In the genomic region with DNA sequence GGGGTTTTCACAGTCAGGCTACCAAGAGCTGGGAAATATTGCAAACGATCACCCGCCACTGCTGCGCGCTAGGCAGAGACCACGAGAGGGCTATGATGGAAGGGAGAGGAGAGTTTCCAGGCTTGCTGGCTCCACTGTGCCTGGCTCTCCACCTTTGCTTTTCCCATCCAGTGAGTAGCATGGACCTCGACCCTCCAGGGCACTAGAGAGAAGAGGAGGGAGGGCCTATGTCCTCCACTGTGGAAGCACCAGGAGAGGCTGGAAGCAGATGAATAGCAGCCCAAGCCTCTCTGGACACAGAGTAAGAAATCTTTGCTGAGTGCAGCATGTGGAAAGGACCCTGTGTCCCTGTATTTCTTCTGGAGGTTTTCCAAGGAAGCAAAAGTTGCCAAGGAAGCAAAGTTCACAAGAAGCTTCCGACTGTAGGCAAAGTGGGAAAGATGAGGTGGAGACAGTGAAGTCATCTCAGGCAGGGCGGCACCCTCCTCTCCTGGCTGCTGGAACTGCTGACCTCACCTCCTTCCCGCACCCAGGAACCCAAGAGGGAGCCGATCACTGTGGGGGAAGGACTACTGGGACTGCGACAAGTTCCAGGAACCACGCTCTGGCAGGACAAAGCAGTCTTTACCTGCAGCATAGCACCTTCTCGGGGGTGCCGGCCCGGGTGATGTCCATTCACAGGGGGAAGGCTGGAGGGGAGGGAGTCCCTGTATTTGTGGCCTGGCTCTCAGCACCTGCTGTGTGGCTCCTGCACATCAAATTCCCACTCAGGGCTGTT, we compare ENCODE assay signal across 1 cellular context.
TF ChIP-seq lines count a peak whose summit lies in the region.

No MANE protein-coding gene starts in this region.

TF ChIP-seq in HEK293, 187 proteins besides CTCF, POLR2A, EP300 and RAD21 (continued from another document and continues in another):
- TF ChIP-seq, protein P1, sequence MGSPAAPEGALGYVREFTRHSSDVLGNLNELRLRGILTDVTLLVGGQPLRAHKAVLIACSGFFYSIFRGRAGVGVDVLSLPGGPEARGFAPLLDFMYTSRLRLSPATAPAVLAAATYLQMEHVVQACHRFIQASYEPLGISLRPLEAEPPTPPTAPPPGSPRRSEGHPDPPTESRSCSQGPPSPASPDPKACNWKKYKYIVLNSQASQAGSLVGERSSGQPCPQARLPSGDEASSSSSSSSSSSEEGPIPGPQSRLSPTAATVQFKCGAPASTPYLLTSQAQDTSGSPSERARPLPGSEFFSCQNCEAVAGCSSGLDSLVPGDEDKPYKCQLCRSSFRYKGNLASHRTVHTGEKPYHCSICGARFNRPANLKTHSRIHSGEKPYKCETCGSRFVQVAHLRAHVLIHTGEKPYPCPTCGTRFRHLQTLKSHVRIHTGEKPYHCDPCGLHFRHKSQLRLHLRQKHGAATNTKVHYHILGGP (tag by site-specific recombination; IDR thresholded peaks at IDR 0.05): no peak
- TF ChIP-seq, protein P2, sequence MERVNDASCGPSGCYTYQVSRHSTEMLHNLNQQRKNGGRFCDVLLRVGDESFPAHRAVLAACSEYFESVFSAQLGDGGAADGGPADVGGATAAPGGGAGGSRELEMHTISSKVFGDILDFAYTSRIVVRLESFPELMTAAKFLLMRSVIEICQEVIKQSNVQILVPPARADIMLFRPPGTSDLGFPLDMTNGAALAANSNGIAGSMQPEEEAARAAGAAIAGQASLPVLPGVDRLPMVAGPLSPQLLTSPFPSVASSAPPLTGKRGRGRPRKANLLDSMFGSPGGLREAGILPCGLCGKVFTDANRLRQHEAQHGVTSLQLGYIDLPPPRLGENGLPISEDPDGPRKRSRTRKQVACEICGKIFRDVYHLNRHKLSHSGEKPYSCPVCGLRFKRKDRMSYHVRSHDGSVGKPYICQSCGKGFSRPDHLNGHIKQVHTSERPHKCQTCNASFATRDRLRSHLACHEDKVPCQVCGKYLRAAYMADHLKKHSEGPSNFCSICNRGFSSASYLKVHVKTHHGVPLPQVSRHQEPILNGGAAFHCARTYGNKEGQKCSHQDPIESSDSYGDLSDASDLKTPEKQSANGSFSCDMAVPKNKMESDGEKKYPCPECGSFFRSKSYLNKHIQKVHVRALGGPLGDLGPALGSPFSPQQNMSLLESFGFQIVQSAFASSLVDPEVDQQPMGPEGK (tag by site-specific recombination; IDR thresholded peaks at IDR 0.05): peak; percentile 62; the same call in 1 of the 2 replicates
- TF ChIP-seq, protein P3, sequence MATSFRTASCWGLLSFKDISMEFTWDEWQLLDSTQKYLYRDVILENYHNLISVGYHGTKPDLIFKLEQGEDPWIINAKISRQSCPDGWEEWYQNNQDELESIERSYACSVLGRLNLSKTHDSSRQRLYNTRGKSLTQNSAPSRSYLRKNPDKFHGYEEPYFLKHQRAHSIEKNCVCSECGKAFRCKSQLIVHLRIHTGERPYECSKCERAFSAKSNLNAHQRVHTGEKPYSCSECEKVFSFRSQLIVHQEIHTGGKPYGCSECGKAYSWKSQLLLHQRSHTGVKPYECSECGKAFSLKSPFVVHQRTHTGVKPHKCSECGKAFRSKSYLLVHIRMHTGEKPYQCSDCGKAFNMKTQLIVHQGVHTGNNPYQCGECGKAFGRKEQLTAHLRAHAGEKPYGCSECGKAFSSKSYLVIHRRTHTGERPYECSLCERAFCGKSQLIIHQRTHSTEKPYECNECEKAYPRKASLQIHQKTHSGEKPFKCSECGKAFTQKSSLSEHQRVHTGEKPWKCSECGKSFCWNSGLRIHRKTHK (tag by site-specific recombination; IDR thresholded peaks at IDR 0.05): no peak
- 0 out of 2 replicates have a peak, but pooled peaks have one; percentile 50 for TF ChIP-seq ZFP37 (tag by site-specific recombination; IDR thresholded peaks at IDR 0.05)
- no peak for TF ChIP-seq ZNF768 (tag by site-specific recombination; IDR thresholded peaks at IDR 0.05)
- TF ChIP-seq ZNF600 (tag by site-specific recombination; IDR thresholded peaks at IDR 0.05): peak; percentile 95
- peak; percentile 62; the same call in 1 of the 2 replicates for TF ChIP-seq ZNF660 (tag by site-specific recombination; IDR thresholded peaks at IDR 0.05)
- TF ChIP-seq, protein P4, sequence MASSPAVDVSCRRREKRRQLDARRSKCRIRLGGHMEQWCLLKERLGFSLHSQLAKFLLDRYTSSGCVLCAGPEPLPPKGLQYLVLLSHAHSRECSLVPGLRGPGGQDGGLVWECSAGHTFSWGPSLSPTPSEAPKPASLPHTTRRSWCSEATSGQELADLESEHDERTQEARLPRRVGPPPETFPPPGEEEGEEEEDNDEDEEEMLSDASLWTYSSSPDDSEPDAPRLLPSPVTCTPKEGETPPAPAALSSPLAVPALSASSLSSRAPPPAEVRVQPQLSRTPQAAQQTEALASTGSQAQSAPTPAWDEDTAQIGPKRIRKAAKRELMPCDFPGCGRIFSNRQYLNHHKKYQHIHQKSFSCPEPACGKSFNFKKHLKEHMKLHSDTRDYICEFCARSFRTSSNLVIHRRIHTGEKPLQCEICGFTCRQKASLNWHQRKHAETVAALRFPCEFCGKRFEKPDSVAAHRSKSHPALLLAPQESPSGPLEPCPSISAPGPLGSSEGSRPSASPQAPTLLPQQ (tag by site-specific recombination; IDR thresholded peaks at IDR 0.05): 0 out of 2 replicates have a peak, but pooled peaks have one; percentile 29
- TF ChIP-seq ZNF560 (tag by site-specific recombination; IDR thresholded peaks at IDR 0.05; ENCODE audit: borderline replicate concordance): no peak
- TF ChIP-seq ZNF423 (tag by site-specific recombination; IDR thresholded peaks at IDR 0.05): peak; percentile 63; the same call in 1 of the 2 replicates
- TF ChIP-seq, protein P5, sequence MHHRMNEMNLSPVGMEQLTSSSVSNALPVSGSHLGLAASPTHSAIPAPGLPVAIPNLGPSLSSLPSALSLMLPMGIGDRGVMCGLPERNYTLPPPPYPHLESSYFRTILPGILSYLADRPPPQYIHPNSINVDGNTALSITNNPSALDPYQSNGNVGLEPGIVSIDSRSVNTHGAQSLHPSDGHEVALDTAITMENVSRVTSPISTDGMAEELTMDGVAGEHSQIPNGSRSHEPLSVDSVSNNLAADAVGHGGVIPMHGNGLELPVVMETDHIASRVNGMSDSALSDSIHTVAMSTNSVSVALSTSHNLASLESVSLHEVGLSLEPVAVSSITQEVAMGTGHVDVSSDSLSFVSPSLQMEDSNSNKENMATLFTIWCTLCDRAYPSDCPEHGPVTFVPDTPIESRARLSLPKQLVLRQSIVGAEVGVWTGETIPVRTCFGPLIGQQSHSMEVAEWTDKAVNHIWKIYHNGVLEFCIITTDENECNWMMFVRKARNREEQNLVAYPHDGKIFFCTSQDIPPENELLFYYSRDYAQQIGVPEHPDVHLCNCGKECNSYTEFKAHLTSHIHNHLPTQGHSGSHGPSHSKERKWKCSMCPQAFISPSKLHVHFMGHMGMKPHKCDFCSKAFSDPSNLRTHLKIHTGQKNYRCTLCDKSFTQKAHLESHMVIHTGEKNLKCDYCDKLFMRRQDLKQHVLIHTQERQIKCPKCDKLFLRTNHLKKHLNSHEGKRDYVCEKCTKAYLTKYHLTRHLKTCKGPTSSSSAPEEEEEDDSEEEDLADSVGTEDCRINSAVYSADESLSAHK (tag by site-specific recombination; IDR thresholded peaks at IDR 0.05): no peak
- no peak for TF ChIP-seq REPIN1 (tag by site-specific recombination; IDR thresholded peaks at IDR 0.05; ENCODE audit: low read depth)
- TF ChIP-seq ZNF549 (tag by site-specific recombination; IDR thresholded peaks at IDR 0.05): no peak
- peak; percentile 28; the same call in 1 of the 2 replicates for TF ChIP-seq GLIS2 (tag by site-specific recombination; IDR thresholded peaks at IDR 0.05)
- TF ChIP-seq, protein P6, sequence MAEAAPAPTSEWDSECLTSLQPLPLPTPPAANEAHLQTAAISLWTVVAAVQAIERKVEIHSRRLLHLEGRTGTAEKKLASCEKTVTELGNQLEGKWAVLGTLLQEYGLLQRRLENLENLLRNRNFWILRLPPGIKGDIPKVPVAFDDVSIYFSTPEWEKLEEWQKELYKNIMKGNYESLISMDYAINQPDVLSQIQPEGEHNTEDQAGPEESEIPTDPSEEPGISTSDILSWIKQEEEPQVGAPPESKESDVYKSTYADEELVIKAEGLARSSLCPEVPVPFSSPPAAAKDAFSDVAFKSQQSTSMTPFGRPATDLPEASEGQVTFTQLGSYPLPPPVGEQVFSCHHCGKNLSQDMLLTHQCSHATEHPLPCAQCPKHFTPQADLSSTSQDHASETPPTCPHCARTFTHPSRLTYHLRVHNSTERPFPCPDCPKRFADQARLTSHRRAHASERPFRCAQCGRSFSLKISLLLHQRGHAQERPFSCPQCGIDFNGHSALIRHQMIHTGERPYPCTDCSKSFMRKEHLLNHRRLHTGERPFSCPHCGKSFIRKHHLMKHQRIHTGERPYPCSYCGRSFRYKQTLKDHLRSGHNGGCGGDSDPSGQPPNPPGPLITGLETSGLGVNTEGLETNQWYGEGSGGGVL (tag by site-specific recombination; IDR thresholded peaks at IDR 0.05): peak; percentile 70
- no peak for TF ChIP-seq TCF7L2 (IDR thresholded peaks at IDR 0.05; ENCODE audit: borderline replicate concordance, low read depth, low read length)
- TF ChIP-seq ZNF2 (tag by site-specific recombination; IDR thresholded peaks at IDR 0.05): no peak
- peak; percentile 61; the same call in 1 of the 2 replicates for TF ChIP-seq ZNF629 (tag by site-specific recombination; IDR thresholded peaks at IDR 0.05)
- TF ChIP-seq KLF8 (tag by site-specific recombination; IDR thresholded peaks at IDR 0.05): no peak
- TF ChIP-seq, protein P7, sequence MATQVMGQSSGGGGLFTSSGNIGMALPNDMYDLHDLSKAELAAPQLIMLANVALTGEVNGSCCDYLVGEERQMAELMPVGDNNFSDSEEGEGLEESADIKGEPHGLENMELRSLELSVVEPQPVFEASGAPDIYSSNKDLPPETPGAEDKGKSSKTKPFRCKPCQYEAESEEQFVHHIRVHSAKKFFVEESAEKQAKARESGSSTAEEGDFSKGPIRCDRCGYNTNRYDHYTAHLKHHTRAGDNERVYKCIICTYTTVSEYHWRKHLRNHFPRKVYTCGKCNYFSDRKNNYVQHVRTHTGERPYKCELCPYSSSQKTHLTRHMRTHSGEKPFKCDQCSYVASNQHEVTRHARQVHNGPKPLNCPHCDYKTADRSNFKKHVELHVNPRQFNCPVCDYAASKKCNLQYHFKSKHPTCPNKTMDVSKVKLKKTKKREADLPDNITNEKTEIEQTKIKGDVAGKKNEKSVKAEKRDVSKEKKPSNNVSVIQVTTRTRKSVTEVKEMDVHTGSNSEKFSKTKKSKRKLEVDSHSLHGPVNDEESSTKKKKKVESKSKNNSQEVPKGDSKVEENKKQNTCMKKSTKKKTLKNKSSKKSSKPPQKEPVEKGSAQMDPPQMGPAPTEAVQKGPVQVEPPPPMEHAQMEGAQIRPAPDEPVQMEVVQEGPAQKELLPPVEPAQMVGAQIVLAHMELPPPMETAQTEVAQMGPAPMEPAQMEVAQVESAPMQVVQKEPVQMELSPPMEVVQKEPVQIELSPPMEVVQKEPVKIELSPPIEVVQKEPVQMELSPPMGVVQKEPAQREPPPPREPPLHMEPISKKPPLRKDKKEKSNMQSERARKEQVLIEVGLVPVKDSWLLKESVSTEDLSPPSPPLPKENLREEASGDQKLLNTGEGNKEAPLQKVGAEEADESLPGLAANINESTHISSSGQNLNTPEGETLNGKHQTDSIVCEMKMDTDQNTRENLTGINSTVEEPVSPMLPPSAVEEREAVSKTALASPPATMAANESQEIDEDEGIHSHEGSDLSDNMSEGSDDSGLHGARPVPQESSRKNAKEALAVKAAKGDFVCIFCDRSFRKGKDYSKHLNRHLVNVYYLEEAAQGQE (tag by site-specific recombination; IDR thresholded peaks at IDR 0.05): no peak
- TF ChIP-seq, protein P8, sequence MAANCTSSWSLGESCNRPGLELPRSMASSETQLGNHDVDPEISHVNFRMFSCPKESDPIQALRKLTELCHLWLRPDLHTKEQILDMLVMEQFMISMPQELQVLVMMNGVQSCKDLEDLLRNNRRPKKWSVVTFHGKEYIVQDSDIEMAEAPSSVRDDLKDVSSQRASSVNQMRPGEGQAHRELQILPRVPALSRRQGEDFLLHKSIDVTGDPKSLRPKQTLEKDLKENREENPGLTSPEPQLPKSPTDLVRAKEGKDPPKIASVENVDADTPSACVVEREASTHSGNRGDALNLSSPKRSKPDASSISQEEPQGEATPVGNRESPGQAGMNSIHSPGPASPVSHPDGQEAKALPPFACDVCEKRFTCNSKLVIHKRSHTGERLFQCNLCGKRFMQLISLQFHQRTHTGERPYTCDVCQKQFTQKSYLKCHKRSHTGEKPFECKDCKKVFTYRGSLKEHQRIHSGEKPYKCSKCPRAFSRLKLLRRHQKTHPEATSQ (tag by site-specific recombination; IDR thresholded peaks at IDR 0.05): no peak
- TF ChIP-seq ZBTB8A (tag by site-specific recombination; IDR thresholded peaks at IDR 0.05): no peak
- TF ChIP-seq ZNF677 (tag by site-specific recombination; IDR thresholded peaks at IDR 0.05): no peak
- TF ChIP-seq, protein P9, sequence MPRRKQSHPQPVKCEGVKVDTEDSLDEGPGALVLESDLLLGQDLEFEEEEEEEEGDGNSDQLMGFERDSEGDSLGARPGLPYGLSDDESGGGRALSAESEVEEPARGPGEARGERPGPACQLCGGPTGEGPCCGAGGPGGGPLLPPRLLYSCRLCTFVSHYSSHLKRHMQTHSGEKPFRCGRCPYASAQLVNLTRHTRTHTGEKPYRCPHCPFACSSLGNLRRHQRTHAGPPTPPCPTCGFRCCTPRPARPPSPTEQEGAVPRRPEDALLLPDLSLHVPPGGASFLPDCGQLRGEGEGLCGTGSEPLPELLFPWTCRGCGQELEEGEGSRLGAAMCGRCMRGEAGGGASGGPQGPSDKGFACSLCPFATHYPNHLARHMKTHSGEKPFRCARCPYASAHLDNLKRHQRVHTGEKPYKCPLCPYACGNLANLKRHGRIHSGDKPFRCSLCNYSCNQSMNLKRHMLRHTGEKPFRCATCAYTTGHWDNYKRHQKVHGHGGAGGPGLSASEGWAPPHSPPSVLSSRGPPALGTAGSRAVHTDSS (tag by site-specific recombination; IDR thresholded peaks at IDR 0.05): no peak
- no peak for TF ChIP-seq FEZF1 (tag by site-specific recombination; IDR thresholded peaks at IDR 0.05)
- TF ChIP-seq, protein P10, sequence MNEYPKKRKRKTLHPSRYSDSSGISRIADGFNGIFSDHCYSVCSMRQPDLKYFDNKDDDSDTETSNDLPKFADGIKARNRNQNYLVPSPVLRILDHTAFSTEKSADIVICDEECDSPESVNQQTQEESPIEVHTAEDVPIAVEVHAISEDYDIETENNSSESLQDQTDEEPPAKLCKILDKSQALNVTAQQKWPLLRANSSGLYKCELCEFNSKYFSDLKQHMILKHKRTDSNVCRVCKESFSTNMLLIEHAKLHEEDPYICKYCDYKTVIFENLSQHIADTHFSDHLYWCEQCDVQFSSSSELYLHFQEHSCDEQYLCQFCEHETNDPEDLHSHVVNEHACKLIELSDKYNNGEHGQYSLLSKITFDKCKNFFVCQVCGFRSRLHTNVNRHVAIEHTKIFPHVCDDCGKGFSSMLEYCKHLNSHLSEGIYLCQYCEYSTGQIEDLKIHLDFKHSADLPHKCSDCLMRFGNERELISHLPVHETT (tag by site-specific recombination; IDR thresholded peaks at IDR 0.05): no peak
- no peak for TF ChIP-seq ZNF529 (tag by site-specific recombination; IDR thresholded peaks at IDR 0.05; ENCODE audit: insufficient replicate concordance)
- TF ChIP-seq ZNF184 (tag by site-specific recombination; IDR thresholded peaks at IDR 0.05): no peak
- 0 out of 2 replicates have a peak, but pooled peaks have one; percentile 17 for TF ChIP-seq ZEB2 (tag by site-specific recombination; IDR thresholded peaks at IDR 0.05)
- TF ChIP-seq YY2 (tag by site-specific recombination; IDR thresholded peaks at IDR 0.05): no peak
- peak; percentile 67 for TF ChIP-seq OSR2 (tag by site-specific recombination; IDR thresholded peaks at IDR 0.05)
- no peak for TF ChIP-seq ZNF791 (tag by site-specific recombination; IDR thresholded peaks at IDR 0.05)
- TF ChIP-seq ZNF610 (tag by site-specific recombination; IDR thresholded peaks at IDR 0.05; ENCODE audit: borderline replicate concordance): no peak
- no peak for TF ChIP-seq ZNF416 (tag by site-specific recombination; IDR thresholded peaks at IDR 0.05)
